Comparison of ENCODE assay signal across 8 cellular contexts in genomic region chr9:128702949-128703615, GRCh38. TPM values are rescaled to one million over a fixed set of nuclear protein-coding genes. Genes with fewer than 3 reads are reported as not detected.
DNase-seq lines count a peak whose midpoint lies in the region; ATAC-seq and TF ChIP-seq lines count a peak whose summit lies in the region.

No MANE protein-coding gene starts in this region.

- H3K4me3 ChIP-seq in AG10803 (ENCODE audit: low read length) (peak overlapping the region; percentile 65), OCI-LY1 (ENCODE audit: low read depth, low read length, poor library complexity, severe bottlenecking) (peak overlapping the region; percentile 80)

- H3K79me2 ChIP-seq in OCI-LY1 (ENCODE audit: insufficient read depth, low read length), result no peaks in the 10 kb centered on the region

- H3F3A ChIP-seq in OCI-LY1 (ENCODE audit: insufficient read depth, low read length), result no peaks in the 10 kb centered on the region; the same call in 1 of the 2 replicates

- POLR2A ChIA-PET in MCF 10A (lab: Yijun Ruan, JAX), result interaction anchor here (1.2 kb wide), 1 partner anchor 68 kb away, joined by 3 read pairs; no protein-coding TSS in a partner anchor

- H3K9me2 ChIP-seq in OCI-LY1 (ENCODE audit: low read depth, low read length), result no peaks in the 10 kb centered on the region

- DNase-seq in AG10803 (ENCODE audit: low read depth) (no peak), MCF 10A (ENCODE audit: unreplicated experiment) (no peak), left colon (peak in 1 of 2 donors; percentile 35), HT-29 (ENCODE audit: low spot score) (no peak), DMS114 treated with DMSO at 0.1 percent for 48 hours (lab: John Stamatoyannopoulos, UW; ENCODE audit: unreplicated experiment) (no peak)
- DNase-seq in stimulated activated naive B cell treated with anti-CD40 and anti-IgM and Interleukin-4, amounts not matched to agents 10 μg/mL and 1 μg/mL and 100 μg/mL, for 72 hours, result no peak

- H4K20me1 ChIP-seq in OCI-LY1 (ENCODE audit: insufficient read depth, low read length), result no peaks in the 10 kb centered on the region

- no peaks in the 10 kb centered on the region for H3K9me3 Mint-ChIP-seq in MCF 10A (ENCODE audit: unreplicated experiment)
- no peaks in the 10 kb centered on the region for H3K9me3 Mint-ChIP-seq in stimulated activated naive B cell treated with anti-CD40 and anti-IgM and Interleukin-4, amounts not matched to agents 10 μg/mL and 1 μg/mL and 100 μg/mL, for 72 hours

- H3K9me3 ChIP-seq in OCI-LY1 (ENCODE audit: low read length), result no peaks in the 10 kb centered on the region

- H3K27me3 Mint-ChIP-seq in MCF 10A (ENCODE audit: insufficient read depth, unreplicated experiment), result no peaks in the 10 kb centered on the region
- no peaks in the 10 kb centered on the region for H3K27me3 Mint-ChIP-seq in stimulated activated naive B cell treated with anti-CD40 and anti-IgM and Interleukin-4, amounts not matched to agents 10 μg/mL and 1 μg/mL and 100 μg/mL, for 72 hours

- no peak overlapping the region for H3K27ac Mint-ChIP-seq in MCF 10A (ENCODE audit: low read depth, unreplicated experiment)
- H3K27ac Mint-ChIP-seq in stimulated activated naive B cell treated with anti-CD40 and anti-IgM and Interleukin-4, amounts not matched to agents 10 μg/mL and 1 μg/mL and 100 μg/mL, for 72 hours, result peak overlapping the region; percentile 81

- H3K4me1 ChIP-seq in OCI-LY1 (ENCODE audit: insufficient read depth, low read length, severe bottlenecking), result peaks cover 28% of the 10 kb centered on the region

- no TSS peak for BruUV-seq in MCF 10A (replicated peaks; lab: Mats Ljungman, UMichigan)

- H3K4me2 ChIP-seq in OCI-LY1 (ENCODE audit: low read length), result peak overlapping the region; percentile 81

- TF ChIP-seq CTCF in AG10803 (conservative IDR thresholded peaks at IDR 0.05; ENCODE audit: low read length) (no peak), OCI-LY1 (IDR thresholded peaks at IDR 0.05; ENCODE audit: low read length) (no peak), MCF 10A (IDR thresholded peaks at IDR 0.05; ENCODE audit: unreplicated experiment) (no peak)

- intact Hi-C loops in MCF 10A (cut with micrococcal nuclease) (no loop called here), left colon (cut with DNase I, micrococcal nuclease) (no loop called here)

- H3K36me3 ChIP-seq in OCI-LY1 (ENCODE audit: insufficient read depth, low read length), result peaks cover 23% of the 10 kb centered on the region

- peak overlapping the region; percentile 70 for H3K4me3 Mint-ChIP-seq in MCF 10A (ENCODE audit: unreplicated experiment)
- H3K4me3 Mint-ChIP-seq in stimulated activated naive B cell treated with anti-CD40 and anti-IgM and Interleukin-4, amounts not matched to agents 10 μg/mL and 1 μg/mL and 100 μg/mL, for 72 hours, result peak overlapping the region; percentile 89 to 91

- H3K9ac ChIP-seq in OCI-LY1 (ENCODE audit: low read length), result peak overlapping the region; percentile 81

- H3K36me3 Mint-ChIP-seq in MCF 10A (ENCODE audit: insufficient read depth, unreplicated experiment), result peaks cover 19% of the 10 kb centered on the region
- H3K36me3 Mint-ChIP-seq in stimulated activated naive B cell treated with anti-CD40 and anti-IgM and Interleukin-4, amounts not matched to agents 10 μg/mL and 1 μg/mL and 100 μg/mL, for 72 hours, result peaks cover 0 to 3% of the 10 kb centered on the region in 2 donors

- ATAC-seq in GM19328 (IDR thresholded peaks at IDR 0.05; ENCODE audit: unreplicated experiment) (peak; percentile 27), left colon (peak; percentile 42)
- peak; percentile 41 to 53 for ATAC-seq in stimulated activated naive B cell treated with anti-CD40 and anti-IgM and Interleukin-4, amounts not matched to agents 10 μg/mL and 1 μg/mL and 100 μg/mL, for 72 hours (replicated peaks)

- no peak overlapping the region for H2AFZ ChIP-seq in OCI-LY1 (ENCODE audit: low read length)

- H3K4me1 Mint-ChIP-seq in MCF 10A (ENCODE audit: insufficient read depth, unreplicated experiment), result peaks cover 6% of the 10 kb centered on the region
- H3K4me1 Mint-ChIP-seq in stimulated activated naive B cell treated with anti-CD40 and anti-IgM and Interleukin-4, amounts not matched to agents 10 μg/mL and 1 μg/mL and 100 μg/mL, for 72 hours, result peaks cover 15 to 21% of the 10 kb centered on the region in 2 donors

- no peaks in the 10 kb centered on the region for H3K27me3 ChIP-seq in OCI-LY1 (ENCODE audit: insufficient read depth, low read length)

- CTCF ChIA-PET in MCF 10A (lab: Yijun Ruan, JAX), result interaction anchor here (0.7 kb wide), 1 partner anchor 245 kb away, joined by 5 read pairs; no protein-coding TSS in a partner anchor

- H3K27ac ChIP-seq in OCI-LY1 (ENCODE audit: low read depth, low read length, poor library complexity, severe bottlenecking), result peak overlapping the region; percentile 78

RNA-seq across cellular contexts. Expression of gene PKN3, which starts 0.8 kb away (rescaled TPM):
- total RNA-seq in MCF 10A (2022) (1.1 TPM in 2 replicates), left colon (1 to 10 TPM; 4.2 to 5.4 TPM)
- 17.9 and 18.7 TPM in 2 replicates for total RNA-seq in HT-29 (2014; rRNA removed; shearing (Covaris generic))

RNA-seq across cellular contexts. Expression of gene SET, which starts 14.1 kb away (rescaled TPM):
- total RNA-seq in MCF 10A (2022) (512 and 563 TPM in 2 replicates), left colon (100 to 1,000 TPM; 153 to 193 TPM)
- total RNA-seq in HT-29 (2014; rRNA removed; shearing (Covaris generic)), result 403 and 420 TPM in 2 replicates

RNA-seq across cellular contexts. Expression of gene ZDHHC12, which starts 20.8 kb away (rescaled TPM):
- 22.1 and 22.9 TPM in 2 replicates for total RNA-seq in MCF 10A (2022)
- total RNA-seq in left colon, result 10 to 100 TPM; 76.2 to 82.5 TPM
- 160 and 195 TPM in 2 replicates for total RNA-seq in HT-29 (2014; rRNA removed; shearing (Covaris generic))

RNA-seq across cellular contexts. Expression of gene DYNC2I2, which starts 46.4 kb away (rescaled TPM):
- total RNA-seq in MCF 10A (2022) (31.7 and 43.7 TPM in 2 replicates), left colon (10 to 100 TPM; 34.8 to 51.5 TPM)
- total RNA-seq in HT-29 (2014; rRNA removed; shearing (Covaris generic)), result 437 and 467 TPM in 2 replicates
